ENCODE assay signal across 27 cellular contexts in genomic region chr14:94340533-94340932, GRCh38. TPM values are rescaled to one million over a fixed set of nuclear protein-coding genes. Genes with fewer than 3 reads are reported as not detected.
DNase-seq lines count a peak whose midpoint lies in the region; ATAC-seq and TF ChIP-seq lines count a peak whose summit lies in the region.
"Had no signal": no experiment of that assay in that cellular context is flagged by ENCODE, and none has a peak within 500 bp of the region (broad histone marks: within the 10 kb centered on the region; RNA-seq: fewer than 3 reads in every experiment).

No MANE protein-coding gene starts in this region.

- DNase-seq in Caco-2 (peak in 1 of 2 experiments; percentile 47), HuH-7 (ENCODE audit: low spot score) (peak; percentile 47), chondrocyte (ENCODE audit: low spot score) (no peak), right lobe of liver (no peak), GF-D8 (lab: John Stamatoyannopoulos, UW) (no peak), NCI-H345 (lab: John Stamatoyannopoulos, UW) (no peak), gastrocnemius medialis (no peak)
- DNase-seq: C1 segment of cervical spinal cord; CD4-positive, alpha-beta memory T cell; COR-L47; DMS79; EL; GDM1; GOT3; HFFc6; NCI-H1092; NCI-H1417 treated with DMSO at 0.1 percent for 48 hours; NCI-H1694 treated with DMSO at 0.1 percent for 48 hours; NCI-H2081; NCI-H2227 treated with DMSO at 0.1 percent for 48 hours; NCI-H510A; NCI-H69; Right ventricle myocardium superior; RPMI8226 had no signal

- H3K9me3 ChIP-seq in Caco-2, result no peaks in the 10 kb centered on the region
- H3K9me3 ChIP-seq in right lobe of liver, result no peaks in the 10 kb centered on the region
- H3K9me3 ChIP-seq in gastrocnemius medialis, result no peaks in the 10 kb centered on the region
- H3K9me3 ChIP-seq: HAP-1, SJSA1 had no signal

- H3K4me1 Mint-ChIP-seq in Caco-2 (ENCODE audit: low read depth, unreplicated experiment) (peaks cover 21% of the 10 kb centered on the region), chondrocyte (ENCODE audit: low read depth) (peaks cover 36% of the 10 kb centered on the region)

- H3K27ac ChIP-seq in right lobe of liver, result peak overlapping the region; percentile 11 to 65 (median 20)
- no peak overlapping the region for H3K27ac ChIP-seq in gastrocnemius medialis
- H3K27ac ChIP-seq: SJSA1 had no signal

- ATAC-seq in right lobe of liver, result peak; percentile 60 to 77 (median 68)
- no peak for ATAC-seq in gastrocnemius medialis

- CTCF ChIA-PET in Caco-2 (lab: Charles Lee), result no interaction called here

- in situ Hi-C loops in gastrocnemius medialis (cut with MboI; ENCODE audit: low sequenced_read_pairs in 4 of 4), result no loop called here

- H3K36me3 Mint-ChIP-seq in Caco-2 (ENCODE audit: insufficient read depth, unreplicated experiment), result no peaks in the 10 kb centered on the region
- peaks cover 2% of the 10 kb centered on the region for H3K36me3 Mint-ChIP-seq in chondrocyte (ENCODE audit: low read depth)
- H3K36me3 Mint-ChIP-seq: CD4-positive, alpha-beta memory T cell had no signal

- TF ChIP-seq POLR2A in right lobe of liver (IDR thresholded peaks at IDR 0.05) (no peak), gastrocnemius medialis (IDR thresholded peaks at IDR 0.05) (no peak)

- H3K4me1 ChIP-seq in Caco-2, result peaks cover 27% of the 10 kb centered on the region
- peaks cover 0 to 44% (median 17%) of the 10 kb centered on the region in 4 donors for H3K4me1 ChIP-seq in right lobe of liver
- peaks cover 0 to 3% of the 10 kb centered on the region in 2 donors for H3K4me1 ChIP-seq in gastrocnemius medialis
- H3K4me1 ChIP-seq: HAP-1 had no signal

- H3K4me3 ChIP-seq in Caco-2 (ENCODE audit: low read depth, low read length) (no peak overlapping the region), right lobe of liver (no peak overlapping the region), gastrocnemius medialis (no peak overlapping the region)
- H3K4me3 ChIP-seq: HAP-1, SJSA1 had no signal

- H3K9me3 Mint-ChIP-seq in Caco-2 (ENCODE audit: unreplicated experiment) (no peaks in the 10 kb centered on the region), chondrocyte (ENCODE audit: low read depth) (peaks cover 8% of the 10 kb centered on the region)

- H3K27me3 ChIP-seq in Caco-2 (replicated peaks; ENCODE audit: control insufficient read depth, insufficient read depth, low read length), result no peaks in the 10 kb centered on the region
- no peaks in the 10 kb centered on the region for H3K27me3 ChIP-seq in right lobe of liver
- no peaks in the 10 kb centered on the region for H3K27me3 ChIP-seq in gastrocnemius medialis
- H3K27me3 ChIP-seq: SJSA1 had no signal

- H3K4me3 Mint-ChIP-seq in Caco-2 (ENCODE audit: unreplicated experiment) (no peak overlapping the region), chondrocyte (ENCODE audit: unreplicated experiment) (no peak overlapping the region)
- H3K4me3 Mint-ChIP-seq: CD4-positive, alpha-beta memory T cell; HFFc6 had no signal

- BruUV-seq in Caco-2 (replicated peaks; lab: Mats Ljungman, UMichigan), result no TSS peak

- H3K27me3 Mint-ChIP-seq in Caco-2 (ENCODE audit: insufficient read depth, unreplicated experiment) (no peaks in the 10 kb centered on the region), chondrocyte (ENCODE audit: low read depth) (no peaks in the 10 kb centered on the region)

- H3K27ac Mint-ChIP-seq in Caco-2 (ENCODE audit: unreplicated experiment) (peak overlapping the region; percentile 9), chondrocyte (ENCODE audit: unreplicated experiment) (peak overlapping the region; percentile 42)
- H3K27ac Mint-ChIP-seq: CD4-positive, alpha-beta memory T cell; HFFc6 had no signal

- POLR2A ChIA-PET in Caco-2 (lab: Charles Lee), result no interaction called here

- no peaks in the 10 kb centered on the region for H3K36me3 ChIP-seq in Caco-2 (ENCODE audit: control insufficient read depth, insufficient read depth, low read length)
- no peaks in the 10 kb centered on the region for H3K36me3 ChIP-seq in right lobe of liver
- no peaks in the 10 kb centered on the region for H3K36me3 ChIP-seq in gastrocnemius medialis
- H3K36me3 ChIP-seq: HAP-1, SJSA1 had no signal

- no peak for TF ChIP-seq CTCF in Caco-2 (IDR thresholded peaks at IDR 0.05; ENCODE audit: insufficient read depth in 1 of 2, low read depth in 1 of 2, low read length in 1 of 2, severe bottlenecking in 1 of 2, unreplicated experiment in 1 of 2)
- no peak for TF ChIP-seq CTCF in chondrocyte (IDR thresholded peaks at IDR 0.05)
- TF ChIP-seq CTCF in right lobe of liver (IDR thresholded peaks at IDR 0.05), result no peak
- no peak for TF ChIP-seq CTCF in gastrocnemius medialis (IDR thresholded peaks at IDR 0.05 in 4 of 5, conservative IDR thresholded peaks at IDR 0.05 in 1 of 5)

- intact Hi-C loops in Caco-2 (cut with micrococcal nuclease; ENCODE audit: unreplicated experiment) (loop anchor here (1.0 to 2.0 kb wide), 2 partner anchors 21 to 48 kb away; partner anchors contain the start of gene SERPINA10), right lobe of liver (cut with DNase I) (no loop called here), gastrocnemius medialis (cut with DNase I; ENCODE audit: low total_unique reads) (no loop called here)

RNA-seq across cellular contexts. Expression of gene SERPINA6, which starts 17.4 kb away (rescaled TPM):
- total RNA-seq in Caco-2 (2022), result 0.32 and 0.56 TPM in 2 replicates
- not detected in 3 replicates for total RNA-seq in chondrocyte
- 100 to 1,000 TPM; 185 to 407 (median 236) TPM for total RNA-seq in right lobe of liver
- total RNA-seq in gastrocnemius medialis, result under 1 TPM in 2 of 4 donors, not detected in 2; 0.26 to 0.69 TPM
- total RNA-seq: A673; CD4-positive, alpha-beta memory T cell; HFFc6; Right ventricle myocardium superior; SJSA1 had no signal

RNA-seq across cellular contexts. Expression of gene SERPINA2, which starts 26.0 kb away (rescaled TPM):
- total RNA-seq in Caco-2 (2022) (not detected in 2 replicates), chondrocyte (not detected in 3 replicates), right lobe of liver (not detected), gastrocnemius medialis (not detected)
- total RNA-seq: A673; CD4-positive, alpha-beta memory T cell; HFFc6; Right ventricle myocardium superior; SJSA1 had no signal

RNA-seq across cellular contexts. Expression of gene SERPINA10, which starts 47.5 kb away (rescaled TPM):
- total RNA-seq in Caco-2 (2022), result 5.6 and 7.3 TPM in 2 replicates
- total RNA-seq in chondrocyte, result not detected in 3 replicates
- 100 to 1,000 TPM; 114 to 400 (median 239) TPM for total RNA-seq in right lobe of liver
- under 1 TPM in 2 of 4 donors, not detected in 2; 0.23 to 0.42 TPM for total RNA-seq in gastrocnemius medialis
- total RNA-seq: A673; CD4-positive, alpha-beta memory T cell; HFFc6; Right ventricle myocardium superior; SJSA1 had no signal

RNA-seq across cellular contexts. Expression of gene SERPINA1, which starts 47.9 kb away (rescaled TPM):
- total RNA-seq in Caco-2 (2022) (150 and 178 TPM in 2 replicates), chondrocyte (0.20 TPM in 1 of 3 replicates, not detected in the others), right lobe of liver (over 10,000 TPM; 18,575 to 39,670 (median 31,917) TPM), gastrocnemius medialis (100 to 1,000 TPM in 1 of 4 donors, 10 to 100 TPM in 1, 1 to 10 TPM in 1, under 1 TPM in 1; 0.56 to 135 (median 29.2) TPM)
- total RNA-seq: A673 had no signal

Comparison
In these comparisons a context has a peak if more than half of its experiments do, and no peak if none do; other contexts are left out.
1. ATAC-seq: peak in right lobe of liver (4 of 4); none in gastrocnemius medialis (0 of 2).
2. H3K27ac ChIP-seq: peak in right lobe of liver (3 of 3); none in gastrocnemius medialis (0 of 4).
3. RNA of gene SERPINA6, which starts 17.4 kb away (total RNA-seq): 185 to 407 TPM in right lobe of liver; 0.32 to 0.56 TPM in Caco-2, 0.26 to 0.69 TPM in gastrocnemius medialis and not detected in chondrocyte; every median in the first group is over 100 times any median in the second.
4. RNA of gene SERPINA10, which starts 47.5 kb away (total RNA-seq): 114 to 400 TPM in right lobe of liver; 5.6 to 7.3 TPM in Caco-2, 0.23 to 0.42 TPM in gastrocnemius medialis and not detected in chondrocyte; every median in the first group is over 10 times any median in the second.